9 cellular contexts compared by ENCODE assay signal in genomic region chr1:59142663-59143487, GRCh38.
A peak's percentile ranks its signal among the peaks of the same experiment; 100 is the strongest.
DNase-seq lines count a peak whose midpoint lies in the region; ATAC-seq, FAIRE-seq and TF ChIP-seq lines count a peak whose summit lies in the region.
"Had no signal": no experiment of that assay in that cellular context is flagged by ENCODE, and none has a peak within 500 bp of the region (broad histone marks: within the 10 kb centered on the region; RNA-seq: fewer than 3 reads in every experiment).

No MANE protein-coding gene starts in this region.

- no peak overlapping the region for H3K4me3 ChIP-seq in fibroblast of mammary gland (ENCODE audit: control insufficient read depth, low read depth, low read length)

- FAIRE-seq in GM12891 (lab: Jason Lieb, UNC) (no peak), RCC 7860 (lab: Jason Lieb, UNC) (peak; percentile 97)

- no peak overlapping the region for H3K4me3 Mint-ChIP-seq in glutamatergic neuron (ENCODE audit: unreplicated experiment)
- H3K4me3 Mint-ChIP-seq: activated naive CD4-positive, alpha-beta T cell treated with anti-CD3 and anti-CD28 coated beads, Interleukin-2, amount 50 U/mL, for 24 hours had no signal

- TF ChIP-seq POLR2A in GM12891 (IDR thresholded peaks at IDR 0.05; ENCODE audit: low read depth, low read length) = no peak

- no peaks in the 10 kb centered on the region for H3K36me3 Mint-ChIP-seq in glutamatergic neuron (ENCODE audit: unreplicated experiment)
- H3K36me3 Mint-ChIP-seq: activated naive CD4-positive, alpha-beta T cell treated with anti-CD3 and anti-CD28 coated beads, Interleukin-2, amount 50 U/mL, for 24 hours had no signal

- peaks cover 6% of the 10 kb centered on the region for H3K4me1 Mint-ChIP-seq in glutamatergic neuron (ENCODE audit: low read depth, unreplicated experiment)

- peak; percentile 47 for ATAC-seq in sciatic nerve
- no peak for ATAC-seq in HG03354 (IDR thresholded peaks at IDR 0.05; ENCODE audit: poor library complexity, severe bottlenecking, unreplicated experiment)
- ATAC-seq in GM21381 (IDR thresholded peaks at IDR 0.05; ENCODE audit: unreplicated experiment) = no peak

- peaks cover 4% of the 10 kb centered on the region for H3K27me3 Mint-ChIP-seq in glutamatergic neuron (ENCODE audit: unreplicated experiment)

- DNase-seq in GM12891 (ENCODE audit: insufficient read length, low spot score) = no peak
- peak; percentile 99 for DNase-seq in RCC 7860 (ENCODE audit: low spot score)
- DNase-seq in fibroblast of mammary gland (ENCODE audit: low read depth) = peak; percentile 99
- DNase-seq in sciatic nerve (ENCODE audit: low spot score) = no peak
- DNase-seq in glutamatergic neuron = no peak
- DNase-seq in NCI-H446 treated with DMSO at 0.1 percent for 48 hours (lab: John Stamatoyannopoulos, UW) = no peak

- intact Hi-C loops in sciatic nerve (cut with DNase I) = no loop called here

- no peak for TF ChIP-seq CTCF in fibroblast of mammary gland (conservative IDR thresholded peaks at IDR 0.05; ENCODE audit: control insufficient read depth, insufficient read depth, low read depth, low read length)
- TF ChIP-seq CTCF in glutamatergic neuron (IDR thresholded peaks at IDR 0.05; ENCODE audit: partially characterized antibody, unreplicated experiment) = no peak

- H3K9me3 Mint-ChIP-seq in glutamatergic neuron (ENCODE audit: unreplicated experiment) = no peaks in the 10 kb centered on the region
- H3K9me3 Mint-ChIP-seq: activated naive CD4-positive, alpha-beta T cell treated with anti-CD3 and anti-CD28 coated beads, Interleukin-2, amount 50 U/mL, for 24 hours had no signal

- H3K27ac Mint-ChIP-seq in glutamatergic neuron (ENCODE audit: unreplicated experiment) = no peak overlapping the region
- H3K27ac Mint-ChIP-seq: activated naive CD4-positive, alpha-beta T cell treated with anti-CD3 and anti-CD28 coated beads, Interleukin-2, amount 50 U/mL, for 24 hours had no signal

TF ChIP-seq in GM12891, 5 proteins besides CTCF, POLR2A, EP300 and RAD21:
- peak; percentile 33; the same call in 1 of the 2 replicates for TF ChIP-seq SPI1 (IDR thresholded peaks at IDR 0.05; ENCODE audit: low read depth, low read length)
- no peak for TF ChIP-seq POU2F2 (IDR thresholded peaks at IDR 0.05; ENCODE audit: low read depth, low read length)

Comparison
In these comparisons a context has a peak if more than half of its experiments do, and no peak if none do; other contexts are left out.
1. DNase-seq: peak in RCC 7860 (single experiment) and fibroblast of mammary gland (single experiment); none in GM12891 (single experiment), sciatic nerve (single experiment), glutamatergic neuron (single experiment) and NCI-H446 treated with DMSO at 0.1 percent for 48 hours (single experiment).